Comparison of ENCODE assay signal across 11 cellular contexts in genomic region chr6:151647871-151648639, GRCh38.
DNase-seq lines count a peak whose midpoint lies in the region; ATAC-seq, FAIRE-seq and TF ChIP-seq lines count a peak whose summit lies in the region.
"Had no signal": no experiment of that assay in that cellular context is flagged by ENCODE, and none has a peak within 500 bp of the region (broad histone marks: within the 10 kb centered on the region; RNA-seq: fewer than 3 reads in every experiment).

No MANE protein-coding gene starts in this region.

- DNase-seq in ELF-1 (ENCODE audit: low read depth, low spot score) (peak; percentile 90), adipocyte (ENCODE audit: low read depth) (peak; percentile 5), lower lobe of right lung (no peak), HTR-8/SVneo (ENCODE audit: insufficient read length, low spot score) (no peak), foreskin fibroblast (no peak), AG08395 (ENCODE audit: low spot score) (no peak)
- DNase-seq: NCI-H345, ovary had no signal

- no peaks in the 10 kb centered on the region for H3K27me3 ChIP-seq in adipocyte (replicated peaks; ENCODE audit: control insufficient read depth, insufficient read depth, low read length)
- H3K27me3 ChIP-seq in lower lobe of right lung (ENCODE audit: low read depth): no peaks in the 10 kb centered on the region
- H3K27me3 ChIP-seq: ovary had no signal

- H3K9me3 ChIP-seq in adipocyte (ENCODE audit: control insufficient read depth, low read length) (no peaks in the 10 kb centered on the region), lower lobe of right lung (no peaks in the 10 kb centered on the region)
- H3K9me3 ChIP-seq: ovary had no signal

- intact Hi-C loops in lower lobe of right lung (cut with DNase I): no loop called here

- peaks cover 12% of the 10 kb centered on the region for H3K4me1 ChIP-seq in adipocyte (ENCODE audit: control insufficient read depth, insufficient read depth, low read length)
- no peaks in the 10 kb centered on the region for H3K4me1 ChIP-seq in lower lobe of right lung

- TF ChIP-seq EP300 in Ishikawa (IDR thresholded peaks at IDR 0.05; ENCODE audit: borderline replicate concordance): no peak

- H3K4me3 ChIP-seq in adipocyte (ENCODE audit: low read length) (no peak overlapping the region), lower lobe of right lung (no peak overlapping the region), foreskin fibroblast (ENCODE audit: low read depth in 1 of 2, low read length in 2 of 2) (no peak overlapping the region)
- H3K4me3 ChIP-seq: ovary had no signal

- no peak overlapping the region for H3K27ac ChIP-seq in lower lobe of right lung
- H3K27ac ChIP-seq: ovary had no signal

- no peak for ATAC-seq in lower lobe of right lung
- ATAC-seq in GM18520 (IDR thresholded peaks at IDR 0.05; ENCODE audit: unreplicated experiment): no peak

- TF ChIP-seq CTCF in lower lobe of right lung (IDR thresholded peaks at IDR 0.05): peak; percentile 6
- TF ChIP-seq CTCF in foreskin fibroblast (IDR thresholded peaks at IDR 0.05; ENCODE audit: low read depth, low read length): no peak

- H3K36me3 ChIP-seq in adipocyte (ENCODE audit: control insufficient read depth, insufficient read depth, low read length, severe bottlenecking): no peaks in the 10 kb centered on the region
- no peaks in the 10 kb centered on the region for H3K36me3 ChIP-seq in lower lobe of right lung
- H3K36me3 ChIP-seq: ovary had no signal

- TF ChIP-seq RAD21 in Ishikawa (IDR thresholded peaks at IDR 0.05; ENCODE audit: low read depth): peak; percentile 56

- no peak for FAIRE-seq in HTR-8/SVneo (lab: Jason Lieb, UNC)
- FAIRE-seq: astrocyte had no signal

- no peak overlapping the region for H3K9ac ChIP-seq in adipocyte (ENCODE audit: low read length)

TF ChIP-seq in Ishikawa, 13 proteins besides CTCF, POLR2A, EP300 and RAD21:
- no peak for TF ChIP-seq CREB1 (IDR thresholded peaks at IDR 0.05; ENCODE audit: low read depth)
- TF ChIP-seq, protein P1, sequence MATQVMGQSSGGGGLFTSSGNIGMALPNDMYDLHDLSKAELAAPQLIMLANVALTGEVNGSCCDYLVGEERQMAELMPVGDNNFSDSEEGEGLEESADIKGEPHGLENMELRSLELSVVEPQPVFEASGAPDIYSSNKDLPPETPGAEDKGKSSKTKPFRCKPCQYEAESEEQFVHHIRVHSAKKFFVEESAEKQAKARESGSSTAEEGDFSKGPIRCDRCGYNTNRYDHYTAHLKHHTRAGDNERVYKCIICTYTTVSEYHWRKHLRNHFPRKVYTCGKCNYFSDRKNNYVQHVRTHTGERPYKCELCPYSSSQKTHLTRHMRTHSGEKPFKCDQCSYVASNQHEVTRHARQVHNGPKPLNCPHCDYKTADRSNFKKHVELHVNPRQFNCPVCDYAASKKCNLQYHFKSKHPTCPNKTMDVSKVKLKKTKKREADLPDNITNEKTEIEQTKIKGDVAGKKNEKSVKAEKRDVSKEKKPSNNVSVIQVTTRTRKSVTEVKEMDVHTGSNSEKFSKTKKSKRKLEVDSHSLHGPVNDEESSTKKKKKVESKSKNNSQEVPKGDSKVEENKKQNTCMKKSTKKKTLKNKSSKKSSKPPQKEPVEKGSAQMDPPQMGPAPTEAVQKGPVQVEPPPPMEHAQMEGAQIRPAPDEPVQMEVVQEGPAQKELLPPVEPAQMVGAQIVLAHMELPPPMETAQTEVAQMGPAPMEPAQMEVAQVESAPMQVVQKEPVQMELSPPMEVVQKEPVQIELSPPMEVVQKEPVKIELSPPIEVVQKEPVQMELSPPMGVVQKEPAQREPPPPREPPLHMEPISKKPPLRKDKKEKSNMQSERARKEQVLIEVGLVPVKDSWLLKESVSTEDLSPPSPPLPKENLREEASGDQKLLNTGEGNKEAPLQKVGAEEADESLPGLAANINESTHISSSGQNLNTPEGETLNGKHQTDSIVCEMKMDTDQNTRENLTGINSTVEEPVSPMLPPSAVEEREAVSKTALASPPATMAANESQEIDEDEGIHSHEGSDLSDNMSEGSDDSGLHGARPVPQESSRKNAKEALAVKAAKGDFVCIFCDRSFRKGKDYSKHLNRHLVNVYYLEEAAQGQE (IDR thresholded peaks at IDR 0.05; ENCODE audit: low read depth): no peak
- no peak for TF ChIP-seq TEAD4 (IDR thresholded peaks at IDR 0.05)
- no peak for TF ChIP-seq ZBTB7A (IDR thresholded peaks at IDR 0.05; ENCODE audit: low read depth)
- TF ChIP-seq USF1 (IDR thresholded peaks at IDR 0.05): no peak
- TF ChIP-seq MAX (IDR thresholded peaks at IDR 0.05): no peak
- no peak for TF ChIP-seq YY1 (IDR thresholded peaks at IDR 0.05; ENCODE audit: low read depth)
- TF ChIP-seq TAF1 (IDR thresholded peaks at IDR 0.05; ENCODE audit: low read depth): no peak
- TF ChIP-seq TCF12 (IDR thresholded peaks at IDR 0.05; ENCODE audit: low read depth): no peak
- no peak for TF ChIP-seq NFIC (IDR thresholded peaks at IDR 0.05)
- TF ChIP-seq FOXM1 (IDR thresholded peaks at IDR 0.05; ENCODE audit: borderline replicate concordance, low read depth): no peak
- TF ChIP-seq EGR1 (IDR thresholded peaks at IDR 0.05): no peak
- TF ChIP-seq CEBPB (IDR thresholded peaks at IDR 0.05): no peak

Comparison
In these comparisons a context has a peak if more than half of its experiments do, and no peak if none do; other contexts are left out.
1. DNase-seq: peak in ELF-1 (single experiment) and adipocyte (single experiment); none in lower lobe of right lung (single experiment), HTR-8/SVneo (single experiment), foreskin fibroblast (0 of 2) and AG08395 (single experiment).